Comparison of ENCODE assay signal across 10 cellular contexts in the genomic region with DNA sequence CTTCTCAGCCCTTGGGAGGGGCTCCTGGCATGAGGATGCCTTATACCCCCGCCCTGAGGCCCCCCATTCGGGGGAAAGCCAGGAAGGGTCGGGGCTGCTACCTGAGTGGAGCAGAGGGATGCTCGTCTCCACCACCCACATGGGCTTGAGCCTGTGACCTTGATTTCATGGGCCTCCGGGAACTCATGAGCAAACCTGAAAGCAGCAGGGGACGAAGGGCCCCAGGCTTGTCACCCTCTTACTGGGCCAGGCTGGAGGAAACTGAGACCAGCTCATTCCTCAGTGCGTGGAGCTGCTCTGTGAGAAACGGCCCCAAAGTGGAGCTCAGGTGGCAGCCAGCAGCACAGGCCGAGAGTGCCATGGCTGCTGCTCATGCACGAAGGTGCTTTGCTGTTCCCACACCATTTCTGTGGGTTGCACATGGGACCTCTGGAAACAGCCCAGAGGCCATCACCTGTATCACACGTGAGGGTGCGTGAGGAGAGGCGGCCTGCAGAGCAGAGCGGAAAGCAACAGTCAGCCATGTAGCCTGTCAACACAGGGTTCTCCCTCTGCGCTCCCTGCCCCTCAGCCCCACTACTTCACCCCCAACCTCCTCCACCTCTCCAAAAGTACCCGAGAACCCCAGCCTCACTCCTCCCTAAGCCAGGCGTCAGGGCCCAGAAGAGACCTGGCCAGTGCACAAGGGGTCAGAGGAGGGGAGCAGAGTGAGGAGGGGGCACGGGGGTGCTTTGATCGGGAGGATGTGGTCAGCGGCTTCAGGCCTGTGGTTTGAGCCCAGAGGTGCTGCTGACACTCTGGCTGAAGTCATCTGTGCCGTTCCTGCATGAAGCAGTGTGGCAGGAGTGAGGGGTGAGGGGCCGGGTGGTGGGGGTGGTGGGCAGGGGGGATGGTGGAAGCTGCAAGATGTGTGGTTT. TPM values are rescaled to one million over a fixed set of nuclear protein-coding genes. Genes with fewer than 3 reads are reported as not detected.
DNase-seq lines count a peak whose midpoint lies in the region; ATAC-seq and TF ChIP-seq lines count a peak whose summit lies in the region.
"Had no signal": no experiment of that assay in that cellular context is flagged by ENCODE, and none has a peak within 500 bp of the region (broad histone marks: within the 10 kb centered on the region; RNA-seq: fewer than 3 reads in every experiment).

No MANE protein-coding gene starts in this region.

- ATAC-seq in HG03066 (IDR thresholded peaks at IDR 0.05; ENCODE audit: low read depth, unreplicated experiment) = peak; percentile 36

- no peak overlapping the region for H3K4me3 ChIP-seq in ovary

- no peaks in the 10 kb centered on the region for H3K27me3 Mint-ChIP-seq in activated T-helper 1 cell treated with anti-CD3 and anti-CD28 coated beads, Interleukin-12 subunit alpha, Interleukin-12 subunit beta, Interleukin-2, Interleukin-4 antibody, amounts not matched to agents 30 ng/mL and 10 ng/mL and 1 ng/mL, durations not matched to agents 14 hours and 24 hours and 36 hours (ENCODE audit: insufficient read depth)
- H3K27me3 Mint-ChIP-seq in Calu3 (ENCODE audit: unreplicated experiment) = peaks cover 41% of the 10 kb centered on the region

- H3K4me3 Mint-ChIP-seq in activated T-helper 1 cell treated with anti-CD3 and anti-CD28 coated beads, Interleukin-12 subunit alpha, Interleukin-12 subunit beta, Interleukin-2, Interleukin-4 antibody, amounts not matched to agents 30 ng/mL and 10 ng/mL and 1 ng/mL, durations not matched to agents 14 hours and 24 hours and 36 hours = peak overlapping the region; percentile 59
- H3K4me3 Mint-ChIP-seq in Calu3 (ENCODE audit: low read depth, unreplicated experiment) = no peak overlapping the region

- intact Hi-C loops in activated T-helper 1 cell treated with anti-CD3 and anti-CD28 coated beads, Interleukin-12 subunit alpha, Interleukin-12 subunit beta, Interleukin-2, Interleukin-4 antibody, amounts not matched to agents 30 ng/mL and 10 ng/mL and 1 ng/mL, durations not matched to agents 14 hours and 24 hours and 36 hours (cut with micrococcal nuclease) = loop anchor here (1.0 to 2.0 kb wide), 2 partner anchors 66 to 303 kb away; a partner anchor contains a TSS
- intact Hi-C loops in Calu3 (cut with micrococcal nuclease; ENCODE audit: unreplicated experiment) (loop anchor here (10.0 kb wide), 1 partner anchor 91 kb away; no protein-coding TSS in a partner anchor), ovary (cut with DNase I) (loop anchor here in 1 of 4 donors (10.0 kb wide), 1 partner anchor 91 kb away; no protein-coding TSS in a partner anchor)

- no TSS peak for BruUV-seq in Calu3 (replicated peaks; lab: Mats Ljungman, UMichigan)

- peak; percentile 88 for DNase-seq in NK-92 treated with Interleukin-12 subunit alpha and Interleukin-12 subunit beta, amount 100 ng/mL, for 24 hours (lab: John Stamatoyannopoulos, UW)
- no peak for DNase-seq in NK-92 (lab: John Stamatoyannopoulos, UW; ENCODE audit: unreplicated experiment)
- peak; percentile 48 for DNase-seq in activated T-helper 1 cell treated with anti-CD3 and anti-CD28 coated beads, Interleukin-12 subunit alpha, Interleukin-12 subunit beta, Interleukin-2, Interleukin-4 antibody, amounts not matched to agents 30 ng/mL and 10 ng/mL and 1 ng/mL, durations not matched to agents 14 hours and 24 hours and 36 hours (ENCODE audit: low spot score)
- peak; percentile 54 for DNase-seq in stimulated activated CD8-positive, alpha-beta memory T cell treated with anti-CD3 and anti-CD28 coated beads, Interleukin-4, amount 100 ng/mL, for 24 hours (ENCODE audit: low read depth)
- no peak for DNase-seq in Calu3
- no peak for DNase-seq in NCI-H1417 treated with DMSO at 0.1 percent for 48 hours (lab: John Stamatoyannopoulos, UW)
- DNase-seq in ovary = no peak

- H3K27ac Mint-ChIP-seq in activated T-helper 1 cell treated with anti-CD3 and anti-CD28 coated beads, Interleukin-12 subunit alpha, Interleukin-12 subunit beta, Interleukin-2, Interleukin-4 antibody, amounts not matched to agents 30 ng/mL and 10 ng/mL and 1 ng/mL, durations not matched to agents 14 hours and 24 hours and 36 hours = peak overlapping the region; percentile 95
- no peak overlapping the region for H3K27ac Mint-ChIP-seq in Calu3 (ENCODE audit: unreplicated experiment)

- WGBS in ovary, 3 donors = 84 to 88% (median 87%) methylated on average over 22 of the region's 22 CpGs

- H3K4me1 Mint-ChIP-seq in activated T-helper 1 cell treated with anti-CD3 and anti-CD28 coated beads, Interleukin-12 subunit alpha, Interleukin-12 subunit beta, Interleukin-2, Interleukin-4 antibody, amounts not matched to agents 30 ng/mL and 10 ng/mL and 1 ng/mL, durations not matched to agents 14 hours and 24 hours and 36 hours (ENCODE audit: low read depth) = peaks cover 74% of the 10 kb centered on the region
- peaks cover 20% of the 10 kb centered on the region for H3K4me1 Mint-ChIP-seq in Calu3 (ENCODE audit: low read depth, unreplicated experiment)

- H3K4me1 ChIP-seq in ovary (ENCODE audit: insufficient read depth) = no peaks in the 10 kb centered on the region

- peaks cover under 1% of the 10 kb centered on the region for H3K36me3 Mint-ChIP-seq in activated T-helper 1 cell treated with anti-CD3 and anti-CD28 coated beads, Interleukin-12 subunit alpha, Interleukin-12 subunit beta, Interleukin-2, Interleukin-4 antibody, amounts not matched to agents 30 ng/mL and 10 ng/mL and 1 ng/mL, durations not matched to agents 14 hours and 24 hours and 36 hours (ENCODE audit: low read depth)
- H3K36me3 Mint-ChIP-seq in Calu3 (ENCODE audit: insufficient read depth, unreplicated experiment) = no peaks in the 10 kb centered on the region

- H3K9me3 Mint-ChIP-seq in activated T-helper 1 cell treated with anti-CD3 and anti-CD28 coated beads, Interleukin-12 subunit alpha, Interleukin-12 subunit beta, Interleukin-2, Interleukin-4 antibody, amounts not matched to agents 30 ng/mL and 10 ng/mL and 1 ng/mL, durations not matched to agents 14 hours and 24 hours and 36 hours = peaks cover 5% of the 10 kb centered on the region
- H3K9me3 Mint-ChIP-seq in Calu3 (ENCODE audit: low read depth, unreplicated experiment) = no peaks in the 10 kb centered on the region

- CTCF ChIA-PET in Calu3 (lab: Charles Lee) = interaction anchor here (0.6 kb wide), 1 partner anchor 195 kb away, joined by 7 read pairs; no protein-coding TSS in a partner anchor

- H3K27me3 ChIP-seq in ovary = no peaks in the 10 kb centered on the region

- no peak for TF ChIP-seq POLR2A in ovary (IDR thresholded peaks at IDR 0.05)

- H3K9me3 ChIP-seq in ovary = no peaks in the 10 kb centered on the region

- TF ChIP-seq CTCF in Calu3 (IDR thresholded peaks at IDR 0.05; ENCODE audit: unreplicated experiment) (no peak), ovary (IDR thresholded peaks at IDR 0.05) (no peak)

- TF ChIP-seq EP300 in ovary (IDR thresholded peaks at IDR 0.05) = no peak

- no peaks in the 10 kb centered on the region for H3K36me3 ChIP-seq in ovary

- no peak overlapping the region for H3K27ac ChIP-seq in ovary
- H3K27ac ChIP-seq: 22Rv1 had no signal

RNA-seq across cellular contexts. Expression of a gene that starts 14.2 kb away (rescaled TPM):
- 273 and 278 TPM in 2 replicates for total RNA-seq in activated T-helper 1 cell treated with anti-CD3 and anti-CD28 coated beads, Interleukin-12 subunit alpha, Interleukin-12 subunit beta, Interleukin-2, Interleukin-4 antibody, amounts not matched to agents 30 ng/mL and 10 ng/mL and 1 ng/mL, durations not matched to agents 14 hours and 24 hours and 36 hours
- not detected in 2 replicates for total RNA-seq in Calu3 (2022)
- total RNA-seq in ovary = 1 to 10 TPM in 4 of 7 donors, under 1 TPM in 2, not detected in 1; 0.34 to 4.1 (median 1.4) TPM
- 1 to 10 TPM in 1 of 2 donors, under 1 TPM in 1; 0.42 to 1.6 TPM for polyA plus RNA-seq in ovary

RNA-seq across cellular contexts. Expression of a gene that starts 24.2 kb away (rescaled TPM):
- total RNA-seq in activated T-helper 1 cell treated with anti-CD3 and anti-CD28 coated beads, Interleukin-12 subunit alpha, Interleukin-12 subunit beta, Interleukin-2, Interleukin-4 antibody, amounts not matched to agents 30 ng/mL and 10 ng/mL and 1 ng/mL, durations not matched to agents 14 hours and 24 hours and 36 hours = 4.8 and 4.9 TPM in 2 replicates
- total RNA-seq in Calu3 (2022) (6.2 and 7.5 TPM in 2 replicates), ovary (1 to 10 TPM; 4.0 to 7.7 (median 4.9) TPM)
- 1 to 10 TPM; 6.7 to 8.5 TPM for polyA plus RNA-seq in ovary

RNA-seq across cellular contexts. Expression of a gene that starts 48.4 kb away (rescaled TPM):
- total RNA-seq in activated T-helper 1 cell treated with anti-CD3 and anti-CD28 coated beads, Interleukin-12 subunit alpha, Interleukin-12 subunit beta, Interleukin-2, Interleukin-4 antibody, amounts not matched to agents 30 ng/mL and 10 ng/mL and 1 ng/mL, durations not matched to agents 14 hours and 24 hours and 36 hours = 2.3 TPM in 2 replicates
- not detected in 2 replicates for total RNA-seq in Calu3 (2022)
- 1 to 10 TPM; 1.7 to 9.2 (median 5.0) TPM for total RNA-seq in ovary
- 1 to 10 TPM; 1.6 to 2.2 TPM for polyA plus RNA-seq in ovary
- total RNA-seq: pulmonary artery endothelial cell had no signal

RNA-seq across cellular contexts. Expression of a gene that starts 54.4 kb away (rescaled TPM):
- total RNA-seq in activated T-helper 1 cell treated with anti-CD3 and anti-CD28 coated beads, Interleukin-12 subunit alpha, Interleukin-12 subunit beta, Interleukin-2, Interleukin-4 antibody, amounts not matched to agents 30 ng/mL and 10 ng/mL and 1 ng/mL, durations not matched to agents 14 hours and 24 hours and 36 hours = 2.3 and 3.3 TPM in 2 replicates
- total RNA-seq in Calu3 (2022) (not detected in 2 replicates), ovary (1 to 10 TPM in 1 of 7 donors, under 1 TPM in 1, not detected in 5; 0.33 to 2.4 TPM)
- polyA plus RNA-seq in ovary = under 1 TPM in 1 of 2 donors, not detected in 1; 0.04 TPM
- total RNA-seq: pulmonary artery endothelial cell had no signal

Comparison
In these comparisons a context has a peak if more than half of its experiments do, and no peak if none do; other contexts are left out.
1. DNase-seq: peak in NK-92 treated with Interleukin-12 subunit alpha and Interleukin-12 subunit beta, amount 100 ng/mL, for 24 hours (single experiment), activated T-helper 1 cell treated with anti-CD3 and anti-CD28 coated beads, Interleukin-12 subunit alpha, Interleukin-12 subunit beta, Interleukin-2, Interleukin-4 antibody, amounts not matched to agents 30 ng/mL and 10 ng/mL and 1 ng/mL, durations not matched to agents 14 hours and 24 hours and 36 hours (single experiment) and stimulated activated CD8-positive, alpha-beta memory T cell treated with anti-CD3 and anti-CD28 coated beads, Interleukin-4, amount 100 ng/mL, for 24 hours (single experiment); none in NK-92 (single experiment), Calu3 (single experiment), NCI-H1417 treated with DMSO at 0.1 percent for 48 hours (single experiment) and ovary (0 of 5).
2. RNA of a gene that starts 14.2 kb away (total RNA-seq): 273 to 278 TPM in activated T-helper 1 cell treated with anti-CD3 and anti-CD28 coated beads, Interleukin-12 subunit alpha, Interleukin-12 subunit beta, Interleukin-2, Interleukin-4 antibody, amounts not matched to agents 30 ng/mL and 10 ng/mL and 1 ng/mL, durations not matched to agents 14 hours and 24 hours and 36 hours; 0.34 to 4.1 TPM in ovary and not detected in Calu3; every median in the first group is over 10 times any median in the second.